ENCODE assay signal across 8 cellular contexts in the genomic region with DNA sequence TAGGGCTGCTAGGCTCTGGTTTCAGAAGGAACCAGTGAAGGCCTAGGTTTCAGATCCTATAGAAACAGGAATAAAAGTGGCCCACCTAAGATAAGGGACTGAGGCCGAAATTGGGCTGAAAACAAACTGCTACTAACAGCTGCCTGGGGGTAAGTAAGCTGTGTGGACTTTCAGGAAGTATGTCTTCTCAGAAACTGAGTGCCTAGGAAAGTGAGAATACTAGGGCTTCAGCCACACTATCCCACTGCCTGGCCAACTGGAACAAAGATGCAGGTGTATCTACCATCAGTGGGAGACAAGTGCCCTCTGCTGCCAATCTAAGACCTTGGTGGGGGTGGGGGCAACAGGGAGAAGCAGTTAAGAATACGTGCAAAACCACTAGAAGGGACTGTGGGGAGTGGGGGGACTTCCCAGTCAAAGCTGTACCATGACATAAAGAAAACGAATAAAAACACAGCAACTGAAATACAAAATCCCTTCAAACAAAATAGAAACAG.
A peak's percentile ranks its signal among the peaks of the same experiment; 100 is the strongest.
DNase-seq lines count a peak whose midpoint lies in the region; ATAC-seq and TF ChIP-seq lines count a peak whose summit lies in the region.

No MANE protein-coding gene starts in this region.

- H3K9me3 Mint-ChIP-seq in activated CD8-positive, alpha-beta memory T cell treated with anti-CD3 and anti-CD28 coated beads, Interleukin-2, amount 10 ng/mL, durations not matched to agents 7 days and 5 days (ENCODE audit: low read depth): no peaks in the 10 kb centered on the region
- H3K9me3 Mint-ChIP-seq in endothelial cell (ENCODE audit: unreplicated experiment): no peaks in the 10 kb centered on the region

- 0 out of 2 replicates have a peak overlapping the region, but pooled peaks have one; percentile 31 for H3K27ac ChIP-seq in BLaER1

- peaks cover 3% of the 10 kb centered on the region for H3K36me3 Mint-ChIP-seq in activated CD8-positive, alpha-beta memory T cell treated with anti-CD3 and anti-CD28 coated beads, Interleukin-2, amount 10 ng/mL, durations not matched to agents 7 days and 5 days
- H3K36me3 Mint-ChIP-seq in endothelial cell (ENCODE audit: low read depth, unreplicated experiment): no peaks in the 10 kb centered on the region

- peak overlapping the region; percentile 78 for H3K27ac Mint-ChIP-seq in activated CD8-positive, alpha-beta memory T cell treated with anti-CD3 and anti-CD28 coated beads, Interleukin-2, amount 10 ng/mL, durations not matched to agents 7 days and 5 days
- H3K27ac Mint-ChIP-seq in endothelial cell (ENCODE audit: unreplicated experiment): no peak overlapping the region

- peaks cover 100% of the 10 kb centered on the region for H4K20me1 ChIP-seq in BLaER1

- peaks cover 55% of the 10 kb centered on the region for H3K4me1 ChIP-seq in BLaER1

- peaks cover 10% of the 10 kb centered on the region; the same call in 1 of the 2 replicates for H3K36me3 ChIP-seq in BLaER1

- no peaks in the 10 kb centered on the region for H3K9me3 ChIP-seq in BLaER1

- no peaks in the 10 kb centered on the region for H3K27me3 ChIP-seq in BLaER1

- no peaks in the 10 kb centered on the region for H3K27me3 Mint-ChIP-seq in activated CD8-positive, alpha-beta memory T cell treated with anti-CD3 and anti-CD28 coated beads, Interleukin-2, amount 10 ng/mL, durations not matched to agents 7 days and 5 days
- H3K27me3 Mint-ChIP-seq in endothelial cell (ENCODE audit: unreplicated experiment): peaks cover 2% of the 10 kb centered on the region

- H3K4me2 ChIP-seq in BLaER1: peak overlapping the region; percentile 64

- peaks cover 30% of the 10 kb centered on the region for H3K4me1 Mint-ChIP-seq in activated CD8-positive, alpha-beta memory T cell treated with anti-CD3 and anti-CD28 coated beads, Interleukin-2, amount 10 ng/mL, durations not matched to agents 7 days and 5 days
- peaks cover 15% of the 10 kb centered on the region for H3K4me1 Mint-ChIP-seq in endothelial cell (ENCODE audit: unreplicated experiment)

- ATAC-seq in GM19455 (IDR thresholded peaks at IDR 0.05; ENCODE audit: unreplicated experiment): peak; percentile 89
- ATAC-seq in HG03460 (IDR thresholded peaks at IDR 0.05; ENCODE audit: unreplicated experiment): peak; percentile 86
- peak; percentile 80 for ATAC-seq in activated CD8-positive, alpha-beta memory T cell treated with anti-CD3 and anti-CD28 coated beads, Interleukin-2, amount 10 ng/mL, durations not matched to agents 7 days and 5 days
- ATAC-seq in Right ventricle myocardium inferior: no peak

- CTCF ChIA-PET in activated CD8-positive, alpha-beta memory T cell treated with anti-CD3 and anti-CD28 coated beads, Interleukin-2, amount 10 ng/mL, durations not matched to agents 7 days and 5 days (lab: Charles Lee): interaction anchor here (1.4 to 2.0 kb wide), 4 partner anchors 8 to 131 kb away, joined by 3 to 6 read pairs (median 4); no protein-coding TSS in a partner anchor

- no peak overlapping the region for H3K4me3 ChIP-seq in BLaER1

- no peak for TF ChIP-seq CTCF in endothelial cell (IDR thresholded peaks at IDR 0.05; ENCODE audit: unreplicated experiment)

- H3K4me3 Mint-ChIP-seq in activated CD8-positive, alpha-beta memory T cell treated with anti-CD3 and anti-CD28 coated beads, Interleukin-2, amount 10 ng/mL, durations not matched to agents 7 days and 5 days: peak overlapping the region; percentile 29
- no peak overlapping the region for H3K4me3 Mint-ChIP-seq in endothelial cell (ENCODE audit: unreplicated experiment)

- no peak overlapping the region for H3K9ac ChIP-seq in BLaER1

- DNase-seq in activated CD8-positive, alpha-beta memory T cell treated with anti-CD3 and anti-CD28 coated beads, Interleukin-2, amount 10 ng/mL, durations not matched to agents 7 days and 5 days: peak; percentile 73
- DNase-seq in stimulated activated CD4-positive, alpha-beta T cell treated with anti-CD3 and anti-CD28 coated beads, Interleukin-1b, Interleukin-23, amount 100 ng/mL, for 1 hour (ENCODE audit: low read depth in 2 of 2): peak; percentile 5 to 20
- DNase-seq in endothelial cell (ENCODE audit: low spot score) (no peak), epidermal melanocyte (ENCODE audit: insufficient read length, low spot score) (no peak), Right ventricle myocardium inferior (ENCODE audit: missing footprints) (no peak)

- intact Hi-C loops in Right ventricle myocardium inferior (cut with DNase I): no loop called here

Comparison
In these comparisons a context has a peak if more than half of its experiments do, and no peak if none do; other contexts are left out.
1. DNase-seq: peak in activated CD8-positive, alpha-beta memory T cell treated with anti-CD3 and anti-CD28 coated beads, Interleukin-2, amount 10 ng/mL, durations not matched to agents 7 days and 5 days (single experiment) and stimulated activated CD4-positive, alpha-beta T cell treated with anti-CD3 and anti-CD28 coated beads, Interleukin-1b, Interleukin-23, amount 100 ng/mL, for 1 hour (2 of 2); none in endothelial cell (single experiment), epidermal melanocyte (single experiment) and Right ventricle myocardium inferior (single experiment).